Comparison of ENCODE assay signal across 9 cellular contexts in the genomic region with DNA sequence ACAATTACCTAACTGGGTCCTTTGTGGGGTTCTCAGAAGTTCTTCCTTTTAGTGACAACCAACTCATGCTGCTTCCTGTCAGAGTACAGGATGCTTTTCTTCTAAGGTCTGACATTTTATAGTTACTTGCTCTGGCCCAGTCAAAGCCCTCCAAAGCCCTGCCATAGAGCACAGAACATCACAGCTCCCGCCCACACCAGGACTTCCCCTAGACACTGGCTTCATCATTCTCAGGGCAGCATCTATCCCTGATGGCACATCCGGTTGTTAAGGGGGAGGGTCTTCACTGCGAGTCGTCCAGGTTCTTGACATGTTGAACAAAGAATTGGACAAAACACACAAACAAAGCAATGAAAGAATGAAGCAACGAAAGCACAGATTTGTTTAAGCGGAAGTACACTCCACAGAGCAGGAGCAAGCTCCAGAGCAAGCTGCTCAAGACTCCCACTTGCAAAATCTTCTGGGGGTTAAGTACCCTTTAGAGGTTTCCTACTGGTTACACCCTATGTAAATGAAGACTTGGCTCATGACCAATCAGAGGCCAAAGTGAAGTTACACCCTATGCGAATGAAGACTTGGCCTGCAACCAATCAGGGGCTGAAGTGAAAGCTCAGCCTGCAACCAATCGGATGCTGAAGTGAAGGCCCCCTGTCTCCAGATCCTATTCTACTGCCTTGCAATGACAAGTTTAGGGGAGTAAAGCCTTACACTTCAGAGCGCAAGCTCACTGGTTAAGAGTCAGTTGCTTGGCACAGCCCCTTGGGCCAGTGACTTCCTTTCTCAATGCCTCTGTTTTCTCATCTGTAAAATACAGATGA.
DNase-seq lines count a peak whose midpoint lies in the region; ATAC-seq and FAIRE-seq lines count a peak whose summit lies in the region.
"Had no signal": no experiment of that assay in that cellular context is flagged by ENCODE, and none has a peak within 500 bp of the region (broad histone marks: within the 10 kb centered on the region; RNA-seq: fewer than 3 reads in every experiment).

No MANE protein-coding gene starts in this region.

- H3K4me3 Mint-ChIP-seq in activated CD4-positive, alpha-beta T cell treated with anti-CD3 and anti-CD28 coated beads, Interleukin-2, amount 10 ng/mL, durations not matched to agents 24 days and 14 days, result peak overlapping the region; percentile 69

- peak overlapping the region in 1 of 2 donors; percentile 29 for H3K27ac ChIP-seq in small intestine (ENCODE audit: low read depth in 1 of 2, low read length in 1 of 2)

- DNase-seq in H7, result peak; percentile 49
- DNase-seq in activated CD4-positive, alpha-beta T cell treated with anti-CD3 and anti-CD28 coated beads, Interleukin-2, amount 10 ng/mL, durations not matched to agents 24 days and 14 days, result peak; percentile 90
- DNase-seq in effector CD8-positive, alpha-beta T cell (lab: John Stamatoyannopoulos, UW), result peak; percentile 8
- DNase-seq in stimulated activated CD4-positive, alpha-beta T cell treated with anti-CD3 and anti-CD28 coated beads, Interleukin-4, amount 100 ng/mL, for 24 hours, result peak; percentile 61
- DNase-seq in globus pallidus (ENCODE audit: low spot score), result no peak
- no peak for DNase-seq in small intestine
- DNase-seq: DMS79 had no signal

- H3K9me3 Mint-ChIP-seq in activated CD4-positive, alpha-beta T cell treated with anti-CD3 and anti-CD28 coated beads, Interleukin-2, amount 10 ng/mL, durations not matched to agents 24 days and 14 days, result no peaks in the 10 kb centered on the region

- 84 to 93% (median 89%) methylated on average over 9 of the region's 9 CpGs for WGBS in small intestine, 3 donors

- ATAC-seq in GM18502 (IDR thresholded peaks at IDR 0.05; ENCODE audit: poor library complexity, unreplicated experiment) (no peak), GM19035 (IDR thresholded peaks at IDR 0.05; ENCODE audit: unreplicated experiment) (no peak)

- H3K4me3 ChIP-seq in H7 (ENCODE audit: insufficient read depth, low read depth, low read length), result no peak overlapping the region
- H3K4me3 ChIP-seq in small intestine (ENCODE audit: low read depth in 1 of 2, low read length in 2 of 2), result no peak overlapping the region

- no peaks in the 10 kb centered on the region for H3K27me3 Mint-ChIP-seq in activated CD4-positive, alpha-beta T cell treated with anti-CD3 and anti-CD28 coated beads, Interleukin-2, amount 10 ng/mL, durations not matched to agents 24 days and 14 days

- no peaks in the 10 kb centered on the region for H3K9me3 ChIP-seq in small intestine (ENCODE audit: control insufficient read depth, low read depth)

- FAIRE-seq in small intestine (lab: Jason Lieb, UNC), result no peak

- H3K4me1 ChIP-seq in small intestine (ENCODE audit: control insufficient read depth in 2 of 2, insufficient read depth in 1 of 2, low read depth in 1 of 2, low read length in 1 of 2), result peaks cover 1 to 2% of the 10 kb centered on the region in 2 donors

- intact Hi-C loops in activated CD4-positive, alpha-beta T cell treated with anti-CD3 and anti-CD28 coated beads, Interleukin-2, amount 10 ng/mL, durations not matched to agents 24 days and 14 days (cut with micrococcal nuclease), result loop anchor here (1.0 to 5.0 kb wide), 3 partner anchors 24 to 105 kb away; no protein-coding TSS in a partner anchor

- no peaks in the 10 kb centered on the region for H3K27me3 ChIP-seq in H7 (ENCODE audit: control insufficient read depth, insufficient read depth, low read length)
- no peaks in the 10 kb centered on the region for H3K27me3 ChIP-seq in small intestine (ENCODE audit: control insufficient read depth in 2 of 2, insufficient read depth in 2 of 2, low read length in 2 of 2)

- H3K4me1 Mint-ChIP-seq in activated CD4-positive, alpha-beta T cell treated with anti-CD3 and anti-CD28 coated beads, Interleukin-2, amount 10 ng/mL, durations not matched to agents 24 days and 14 days, result peaks cover 74% of the 10 kb centered on the region

- H3K36me3 Mint-ChIP-seq in activated CD4-positive, alpha-beta T cell treated with anti-CD3 and anti-CD28 coated beads, Interleukin-2, amount 10 ng/mL, durations not matched to agents 24 days and 14 days (ENCODE audit: low read depth), result peaks cover 24% of the 10 kb centered on the region

- peak overlapping the region; percentile 90 for H3K27ac Mint-ChIP-seq in activated CD4-positive, alpha-beta T cell treated with anti-CD3 and anti-CD28 coated beads, Interleukin-2, amount 10 ng/mL, durations not matched to agents 24 days and 14 days

- peaks cover 2% of the 10 kb centered on the region; the same call in 1 of the 2 replicates for H3K36me3 ChIP-seq in H7 (replicated peaks; ENCODE audit: control insufficient read depth, insufficient read depth, low read length)
- no peaks in the 10 kb centered on the region for H3K36me3 ChIP-seq in small intestine (ENCODE audit: control insufficient read depth in 2 of 2, insufficient read depth in 2 of 2, low read length in 2 of 2)

Comparison
In these comparisons a context has a peak if more than half of its experiments do, and no peak if none do; other contexts are left out.
1. DNase-seq: peak in H7 (single experiment), activated CD4-positive, alpha-beta T cell treated with anti-CD3 and anti-CD28 coated beads, Interleukin-2, amount 10 ng/mL, durations not matched to agents 24 days and 14 days (single experiment), effector CD8-positive, alpha-beta T cell (single experiment) and stimulated activated CD4-positive, alpha-beta T cell treated with anti-CD3 and anti-CD28 coated beads, Interleukin-4, amount 100 ng/mL, for 24 hours (single experiment); none in globus pallidus (single experiment) and small intestine (single experiment).